23 cellular contexts compared by ENCODE assay signal in the genomic region with DNA sequence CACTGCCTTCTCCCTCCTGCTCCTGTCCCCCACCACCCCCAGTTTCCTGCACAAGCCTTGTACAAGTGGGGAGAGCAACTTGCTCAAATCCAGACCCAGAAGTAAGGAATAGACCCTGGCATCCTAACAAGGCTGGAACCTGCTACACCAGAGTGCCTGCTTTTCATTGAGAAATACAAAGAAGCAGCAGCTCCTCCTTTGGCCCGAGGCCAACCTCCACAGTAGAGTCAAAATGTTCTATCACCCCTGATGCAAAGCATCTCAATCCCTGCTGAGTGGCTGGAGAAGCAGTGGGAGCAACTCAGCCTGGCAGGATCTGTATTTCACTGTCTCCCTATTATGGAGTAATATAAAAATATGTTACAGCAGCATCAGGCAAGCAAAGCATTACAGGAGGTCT.
DNase-seq lines count a peak whose midpoint lies in the region; ATAC-seq and TF ChIP-seq lines count a peak whose summit lies in the region.
"Had no signal": no experiment of that assay in that cellular context is flagged by ENCODE, and none has a peak within 500 bp of the region (broad histone marks: within the 10 kb centered on the region; RNA-seq: fewer than 3 reads in every experiment).

No MANE protein-coding gene starts in this region.

- H3K9me3 ChIP-seq in suprapubic skin, result peaks cover under 1% of the 10 kb centered on the region
- H3K9me3 ChIP-seq: adrenal gland, BLaER1, sigmoid colon had no signal

- no peaks in the 10 kb centered on the region for H3K36me3 ChIP-seq in suprapubic skin
- H3K36me3 ChIP-seq: adrenal gland, BLaER1, sigmoid colon had no signal

- TF ChIP-seq CTCF in suprapubic skin (IDR thresholded peaks at IDR 0.05) (no peak), GM10266 (IDR thresholded peaks at IDR 0.05; ENCODE audit: control insufficient read depth, insufficient read depth, low read depth, missing control alignments) (no peak)

- H3K4me3 ChIP-seq in suprapubic skin, result no peak overlapping the region
- H3K4me3 ChIP-seq: adrenal gland, BLaER1, lung, sigmoid colon had no signal

- DNase-seq in DMS79 (lab: John Stamatoyannopoulos, UW) (peak; percentile 28), NCI-H1105 treated with DMSO at 0.1 percent for 48 hours (lab: John Stamatoyannopoulos, UW) (peak; percentile 23), NCI-H748 (lab: John Stamatoyannopoulos, UW; ENCODE audit: unreplicated experiment) (peak; percentile 59), suprapubic skin (ENCODE audit: low spot score in 2 of 2) (no peak), caudate nucleus (lab: John Stamatoyannopoulos, UW) (no peak), GM10266 (ENCODE audit: extremely low spot score) (no peak)
- DNase-seq: activated CD4-positive, alpha-beta memory T cell treated with anti-CD3 and anti-CD28 coated beads for 36 hours; activated CD4-positive, alpha-beta T cell treated with anti-CD3 and anti-CD28 coated beads for 1 hour; activated CD8-positive, alpha-beta memory T cell treated with anti-CD3 and anti-CD28 coated beads, Interleukin-2, amount 50 U/mL, for 4 hours; activated naive CD4-positive, alpha-beta T cell treated with anti-CD3 and anti-CD28 coated beads for 36 hours; adrenal gland; H7; naive thymus-derived CD8-positive, alpha-beta T cell; NCI-H2081; nucleus accumbens; SIG-M5; sigmoid colon; stimulated activated CD4-positive, alpha-beta T cell treated with anti-CD3 and anti-CD28 coated beads, Interleukin-12 subunit alpha, Interleukin-12 subunit beta, amount 100 ng/mL, for 4 hours; stimulated activated CD4-positive, alpha-beta T cell treated with anti-CD3 and anti-CD28 coated beads, Interleukin-2, amount 100 ng/mL, for 48 hours; stimulated activated naive CD8-positive, alpha-beta T cell treated with anti-CD3 and anti-CD28 coated beads, Interleukin-15, amount 100 ng/mL, for 72 hours had no signal

- no peak for TF ChIP-seq POLR2A in suprapubic skin (IDR thresholded peaks at IDR 0.05)

- ATAC-seq in GM18498 (IDR thresholded peaks at IDR 0.05; ENCODE audit: unreplicated experiment), result no peak
- ATAC-seq: naive thymus-derived CD8-positive, alpha-beta T cell; stimulated activated naive CD8-positive, alpha-beta T cell treated with anti-CD3 and anti-CD28 coated beads, Interleukin-15, amount 100 ng/mL, for 72 hours had no signal

- WGBS in suprapubic skin, result 17% methylated on average over 1 of the region's 1 CpG

- TF ChIP-seq EP300 in suprapubic skin (IDR thresholded peaks at IDR 0.05), result no peak

- H3K4me1 ChIP-seq in suprapubic skin, result peaks cover 45% of the 10 kb centered on the region
- H3K4me1 ChIP-seq: adrenal gland, BLaER1 had no signal

- H3K27me3 ChIP-seq in suprapubic skin, result no peaks in the 10 kb centered on the region
- H3K27me3 ChIP-seq: adrenal gland, BLaER1, sigmoid colon had no signal

- peak overlapping the region; percentile 28 for H3K27ac ChIP-seq in suprapubic skin
- H3K27ac ChIP-seq in caudate nucleus (ENCODE audit: low read depth, low read length), result no peak overlapping the region
- H3K27ac ChIP-seq: adrenal gland, BLaER1, sigmoid colon had no signal

Comparison
In these comparisons a context has a peak if more than half of its experiments do, and no peak if none do; other contexts are left out.
1. DNase-seq: peak in DMS79 (single experiment), NCI-H1105 treated with DMSO at 0.1 percent for 48 hours (single experiment) and NCI-H748 (single experiment); none in suprapubic skin (0 of 2), caudate nucleus (0 of 61) and GM10266 (single experiment).